Comparison of ENCODE assay signal across 10 cellular contexts in the genomic region with DNA sequence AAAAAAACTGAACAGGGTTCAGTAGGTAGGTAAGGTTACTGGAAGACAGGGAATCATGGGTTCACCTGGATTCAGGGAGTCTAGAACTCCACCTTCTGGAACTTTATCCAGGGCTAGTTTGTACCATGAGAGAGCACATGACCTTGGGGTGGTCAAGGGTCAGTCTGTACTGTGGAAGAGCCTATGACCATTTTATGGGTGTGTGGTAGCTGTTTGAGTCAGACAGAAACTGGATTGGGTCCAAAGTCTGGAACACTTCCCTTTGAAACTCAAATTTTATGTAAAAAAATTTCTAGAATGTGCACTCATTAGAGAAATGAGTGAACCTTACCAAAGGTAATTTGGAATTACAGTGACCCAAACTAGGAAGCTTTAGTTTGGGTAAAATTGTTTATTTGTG.
DNase-seq lines count a peak whose midpoint lies in the region; ATAC-seq and TF ChIP-seq lines count a peak whose summit lies in the region.
"Had no signal": no experiment of that assay in that cellular context is flagged by ENCODE, and none has a peak within 500 bp of the region (broad histone marks: within the 10 kb centered on the region; RNA-seq: fewer than 3 reads in every experiment).

No MANE protein-coding gene starts in this region.

- H3K79me2 ChIP-seq in osteoblast (ENCODE audit: insufficient read depth, low read length), result no peaks in the 10 kb centered on the region

- no peaks in the 10 kb centered on the region for H3K4me1 Mint-ChIP-seq in activated CD4-positive, alpha-beta T cell treated with anti-CD3 and anti-CD28 coated beads for 36 hours

- no peak overlapping the region for H3K4me2 ChIP-seq in osteoblast (ENCODE audit: insufficient read depth, low read length)

- DNase-seq in RKO (ENCODE audit: low spot score) (peak; percentile 8), right lobe of liver (no peak), osteoblast (ENCODE audit: insufficient read length, low spot score, missing footprints) (no peak), cerebellar cortex (ENCODE audit: low spot score) (no peak), UCSD-AML1 (lab: John Stamatoyannopoulos, UW; ENCODE audit: unreplicated experiment) (no peak)
- no peak for DNase-seq in activated CD4-positive, alpha-beta T cell treated with anti-CD3 and anti-CD28 coated beads for 36 hours
- DNase-seq: effector memory CD8-positive, alpha-beta T cell; NCI-H526 treated with DMSO at 0.1 percent for 48 hours had no signal

- no peak overlapping the region for H3K27ac Mint-ChIP-seq in activated CD4-positive, alpha-beta T cell treated with anti-CD3 and anti-CD28 coated beads for 36 hours
- H3K27ac Mint-ChIP-seq: effector memory CD8-positive, alpha-beta T cell had no signal

- no peaks in the 10 kb centered on the region for H3K27me3 Mint-ChIP-seq in activated CD4-positive, alpha-beta T cell treated with anti-CD3 and anti-CD28 coated beads for 36 hours
- H3K27me3 Mint-ChIP-seq: effector memory CD8-positive, alpha-beta T cell had no signal

- POLR2A ChIA-PET in activated CD4-positive, alpha-beta T cell treated with anti-CD3 and anti-CD28 coated beads for 36 hours (lab: Charles Lee), result no interaction called here

- TF ChIP-seq CTCF in right lobe of liver (IDR thresholded peaks at IDR 0.05) (no peak), osteoblast (IDR thresholded peaks at IDR 0.05; ENCODE audit: extremely low read depth, low read depth, low read length) (no peak)

- no peak overlapping the region for H3K4me3 ChIP-seq in right lobe of liver
- H3K4me3 ChIP-seq in osteoblast (ENCODE audit: insufficient read depth, low read length), result no peak overlapping the region

- no peak overlapping the region for H3K27ac ChIP-seq in right lobe of liver
- H3K27ac ChIP-seq in osteoblast (ENCODE audit: low read depth, low read length), result no peak overlapping the region

- no peak overlapping the region for H3K4me3 Mint-ChIP-seq in activated CD4-positive, alpha-beta T cell treated with anti-CD3 and anti-CD28 coated beads for 36 hours
- H3K4me3 Mint-ChIP-seq: effector memory CD8-positive, alpha-beta T cell had no signal

- no peaks in the 10 kb centered on the region for H4K20me1 ChIP-seq in osteoblast (ENCODE audit: insufficient read depth, low read length)

- no peak overlapping the region for H2AFZ ChIP-seq in osteoblast (ENCODE audit: low read length)

- CTCF ChIA-PET in activated CD4-positive, alpha-beta T cell treated with anti-CD3 and anti-CD28 coated beads for 36 hours (lab: Charles Lee), result no interaction called here

- no peak for TF ChIP-seq POLR2A in right lobe of liver (IDR thresholded peaks at IDR 0.05)

- no peaks in the 10 kb centered on the region for H3K4me1 ChIP-seq in right lobe of liver
- peaks cover 4% of the 10 kb centered on the region for H3K4me1 ChIP-seq in osteoblast (ENCODE audit: insufficient read depth, low read length)

- H3K36me3 Mint-ChIP-seq in activated CD4-positive, alpha-beta T cell treated with anti-CD3 and anti-CD28 coated beads for 36 hours (ENCODE audit: low read depth), result no peaks in the 10 kb centered on the region

- no peaks in the 10 kb centered on the region for H3K9me3 ChIP-seq in right lobe of liver
- H3K9me3 ChIP-seq in osteoblast (ENCODE audit: low read depth, low read length), result no peaks in the 10 kb centered on the region

- ATAC-seq in GM18517 (IDR thresholded peaks at IDR 0.05; ENCODE audit: unreplicated experiment) (peak; percentile 85), HG02885 (IDR thresholded peaks at IDR 0.05; ENCODE audit: poor library complexity, unreplicated experiment) (peak; percentile 68), right lobe of liver (peak in 3 of 4 donors; percentile 29 to 76 (median 48))
- no peak for ATAC-seq in activated CD4-positive, alpha-beta T cell treated with anti-CD3 and anti-CD28 coated beads for 36 hours
- ATAC-seq: effector memory CD8-positive, alpha-beta T cell had no signal

- H3K27me3 ChIP-seq in right lobe of liver (no peaks in the 10 kb centered on the region), osteoblast (ENCODE audit: insufficient read depth, low read length) (no peaks in the 10 kb centered on the region)

- H3K9me3 Mint-ChIP-seq in activated CD4-positive, alpha-beta T cell treated with anti-CD3 and anti-CD28 coated beads for 36 hours (ENCODE audit: low read depth), result no peaks in the 10 kb centered on the region

- intact Hi-C loops in right lobe of liver (cut with DNase I), result no loop called here
- intact Hi-C loops in activated CD4-positive, alpha-beta T cell treated with anti-CD3 and anti-CD28 coated beads for 36 hours (cut with DNase I, micrococcal nuclease), result no loop called here

- H3K36me3 ChIP-seq in right lobe of liver, result no peaks in the 10 kb centered on the region
- no peaks in the 10 kb centered on the region for H3K36me3 ChIP-seq in osteoblast (ENCODE audit: insufficient read depth, low read length)
